11 cellular contexts compared by ENCODE assay signal in genomic region chr7:70728873-70729552, GRCh38.
DNase-seq lines count a peak whose midpoint lies in the region; ATAC-seq, FAIRE-seq and TF ChIP-seq lines count a peak whose summit lies in the region.
"Had no signal": no experiment of that assay in that cellular context is flagged by ENCODE, and none has a peak within 500 bp of the region (broad histone marks: within the 10 kb centered on the region; RNA-seq: fewer than 3 reads in every experiment).

No MANE protein-coding gene starts in this region.

- H3K27ac ChIP-seq in BLaER1 (no peak overlapping the region), Karpas-422 (ENCODE audit: low read length) (no peak overlapping the region), colonic mucosa (peak overlapping the region; percentile 77), lower lobe of right lung (peak overlapping the region; percentile 77)
- H3K27ac ChIP-seq: body of pancreas, ovary, SJSA1 had no signal

- H3K4me2 ChIP-seq in BLaER1 (peak overlapping the region; percentile 28; the same call in 1 of the 2 replicates), Karpas-422 (ENCODE audit: low read depth, low read length, poor library complexity, severe bottlenecking) (peak overlapping the region; percentile 19)

- H3K27me3 ChIP-seq in BLaER1, result no peaks in the 10 kb centered on the region
- no peaks in the 10 kb centered on the region for H3K27me3 ChIP-seq in Karpas-422 (ENCODE audit: low read length)
- no peaks in the 10 kb centered on the region for H3K27me3 ChIP-seq in colonic mucosa
- H3K27me3 ChIP-seq in lower lobe of right lung (ENCODE audit: low read depth), result no peaks in the 10 kb centered on the region
- H3K27me3 ChIP-seq: body of pancreas, ovary, SJSA1 had no signal

- peaks cover 84% of the 10 kb centered on the region for H3K79me2 ChIP-seq in Karpas-422 (ENCODE audit: low read length)

- peaks cover 100% of the 10 kb centered on the region for H4K20me1 ChIP-seq in BLaER1
- no peaks in the 10 kb centered on the region; the same call in 1 of the 2 replicates for H4K20me1 ChIP-seq in Karpas-422 (ENCODE audit: insufficient read depth, low read depth, low read length)

- H3K36me3 ChIP-seq in BLaER1 (peaks cover 82% of the 10 kb centered on the region), Karpas-422 (ENCODE audit: insufficient read depth, low read length) (0 out of 2 replicates have a peak, but pooled peaks cover 4% of the 10 kb centered on the region), colonic mucosa (no peaks in the 10 kb centered on the region), lower lobe of right lung (no peaks in the 10 kb centered on the region)
- H3K36me3 ChIP-seq: ovary, SJSA1 had no signal

- H3K4me1 ChIP-seq in BLaER1 (peaks cover 51% of the 10 kb centered on the region), Karpas-422 (ENCODE audit: low read length) (peaks cover 55% of the 10 kb centered on the region), colonic mucosa (no peaks in the 10 kb centered on the region), lower lobe of right lung (peaks cover 9% of the 10 kb centered on the region)
- H3K4me1 ChIP-seq: body of pancreas, SJSA1 had no signal

- DNase-seq in Karpas-422 (no peak), colonic mucosa (peak; percentile 41), lower lobe of right lung (no peak), HTR-8/SVneo (ENCODE audit: insufficient read length, low spot score) (no peak)
- DNase-seq in activated naive CD8-positive, alpha-beta T cell treated with anti-CD3 and anti-CD28 coated beads for 36 hours, result no peak
- DNase-seq: body of pancreas, ovary had no signal

- no peak overlapping the region for H3K9ac ChIP-seq in BLaER1
- H3K9ac ChIP-seq in Karpas-422 (ENCODE audit: low read length), result no peak overlapping the region; the same call in 1 of the 2 replicates
- no peak overlapping the region for H3K9ac ChIP-seq in colonic mucosa (ENCODE audit: low read depth in 2 of 2, low read length in 2 of 2)

- no peak for FAIRE-seq in HTR-8/SVneo (lab: Jason Lieb, UNC)

- H3K4me1 Mint-ChIP-seq in activated naive CD8-positive, alpha-beta T cell treated with anti-CD3 and anti-CD28 coated beads for 36 hours, result no peaks in the 10 kb centered on the region

- no peaks in the 10 kb centered on the region for H3K9me2 ChIP-seq in Karpas-422 (replicated peaks; ENCODE audit: insufficient read depth, low read length)

- ATAC-seq in lower lobe of right lung, result peak; percentile 60 to 70
- ATAC-seq in HG02763 (IDR thresholded peaks at IDR 0.05; ENCODE audit: unreplicated experiment), result no peak
- no peak for ATAC-seq in GM21737 (IDR thresholded peaks at IDR 0.05; ENCODE audit: unreplicated experiment)
- ATAC-seq: body of pancreas had no signal

- no peaks in the 10 kb centered on the region for H3K9me3 Mint-ChIP-seq in activated naive CD8-positive, alpha-beta T cell treated with anti-CD3 and anti-CD28 coated beads for 36 hours

- TF ChIP-seq CTCF in colonic mucosa (IDR thresholded peaks at IDR 0.05) (no peak), lower lobe of right lung (IDR thresholded peaks at IDR 0.05) (no peak)

- no peak overlapping the region for H2AFZ ChIP-seq in Karpas-422 (ENCODE audit: low read length)

- no peaks in the 10 kb centered on the region for H3K36me3 Mint-ChIP-seq in activated naive CD8-positive, alpha-beta T cell treated with anti-CD3 and anti-CD28 coated beads for 36 hours

- H3K9me3 ChIP-seq in BLaER1 (peaks cover 22% of the 10 kb centered on the region), Karpas-422 (ENCODE audit: low read length) (no peaks in the 10 kb centered on the region), colonic mucosa (no peaks in the 10 kb centered on the region), lower lobe of right lung (no peaks in the 10 kb centered on the region)
- H3K9me3 ChIP-seq: body of pancreas, ovary, SJSA1 had no signal

- no peak overlapping the region for H3K4me3 Mint-ChIP-seq in activated naive CD8-positive, alpha-beta T cell treated with anti-CD3 and anti-CD28 coated beads for 36 hours

- intact Hi-C loops in colonic mucosa (cut with DNase I) (no loop called here), lower lobe of right lung (cut with DNase I) (no loop called here)

- H3K27ac Mint-ChIP-seq in activated naive CD8-positive, alpha-beta T cell treated with anti-CD3 and anti-CD28 coated beads for 36 hours, result no peak overlapping the region

- H3K4me3 ChIP-seq in BLaER1, result no peak overlapping the region
- no peak overlapping the region for H3K4me3 ChIP-seq in Karpas-422 (ENCODE audit: low read length)
- H3K4me3 ChIP-seq in colonic mucosa, result no peak overlapping the region
- peak overlapping the region; percentile 7 for H3K4me3 ChIP-seq in lower lobe of right lung
- H3K4me3 ChIP-seq: body of pancreas, ovary, SJSA1 had no signal

- H3K27me3 Mint-ChIP-seq in activated naive CD8-positive, alpha-beta T cell treated with anti-CD3 and anti-CD28 coated beads for 36 hours, result no peaks in the 10 kb centered on the region

Comparison
In these comparisons a context has a peak if more than half of its experiments do, and no peak if none do; other contexts are left out.
1. H3K27ac ChIP-seq: peak in colonic mucosa (single experiment) and lower lobe of right lung (single experiment); none in BLaER1 (single experiment) and Karpas-422 (single experiment).
2. ATAC-seq: peak in lower lobe of right lung (2 of 2); none in HG02763 (single experiment) and GM21737 (single experiment).